10 cellular contexts compared by ENCODE assay signal in the genomic region with DNA sequence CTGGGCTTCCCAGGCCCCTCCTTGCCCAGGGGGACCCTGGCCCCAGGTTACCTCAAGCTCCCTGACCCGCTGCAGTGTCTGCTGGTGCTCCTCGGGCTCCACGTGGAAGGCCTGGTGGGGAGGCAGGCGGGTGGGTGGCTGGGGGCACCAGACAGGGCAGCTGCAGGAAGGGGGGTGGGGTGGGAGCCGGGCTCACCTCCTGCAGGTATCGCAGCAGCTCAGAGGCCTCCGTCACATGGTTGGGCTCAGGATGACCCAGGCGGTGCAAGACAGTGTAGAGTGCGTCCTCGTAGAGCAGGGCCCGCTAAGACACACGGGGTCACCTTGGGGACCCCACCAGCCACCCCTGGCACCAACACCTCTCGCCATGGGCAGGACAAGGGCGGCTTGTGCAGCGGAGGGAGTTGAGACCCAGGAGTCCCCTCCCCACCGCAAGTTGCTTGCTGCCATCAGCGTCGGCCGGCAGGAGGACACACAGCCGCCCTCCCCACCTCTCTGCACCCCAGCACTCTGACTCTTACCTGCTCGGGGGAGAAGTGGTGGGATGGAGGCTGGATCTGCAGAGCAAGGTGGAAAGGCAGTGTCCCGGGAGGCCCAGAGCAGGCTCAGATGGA. TPM values are rescaled to one million over a fixed set of nuclear protein-coding genes. Genes with fewer than 3 reads are reported as not detected.
DNase-seq lines count a peak whose midpoint lies in the region; ATAC-seq, FAIRE-seq and TF ChIP-seq lines count a peak whose summit lies in the region.
"Had no signal": no experiment of that assay in that cellular context is flagged by ENCODE, and none has a peak within 500 bp of the region (broad histone marks: within the 10 kb centered on the region; RNA-seq: fewer than 3 reads in every experiment).

No MANE protein-coding gene starts in this region.

- peak; percentile 51 for DNase-seq in activated CD4-positive, CD25-positive, alpha-beta regulatory T cell treated with anti-CD3 and anti-CD28 coated beads, Interleukin-2, amount 50 U/mL, for 72 hours
- DNase-seq in H1 (ENCODE audit: low read depth in 1 of 2, low spot score in 2 of 2) (no peak), spleen (peak; percentile 85), D721Med (ENCODE audit: insufficient read length, low spot score) (no peak), NCI-H526 treated with DMSO at 0.1 percent for 48 hours (lab: John Stamatoyannopoulos, UW) (no peak)
- DNase-seq: mesendoderm, NCI-H1417 had no signal

- peaks cover 2 to 3% of the 10 kb centered on the region in 2 experiments for H4K20me1 ChIP-seq in H1 (replicated peaks in 1 of 2; ENCODE audit: control insufficient read depth in 1 of 2, insufficient read depth in 2 of 2, low read length in 2 of 2)

- H3K27me3 ChIP-seq in H1 (replicated peaks in 1 of 4; ENCODE audit: control insufficient read depth in 3 of 4, extremely low read depth in 1 of 4, insufficient read depth in 3 of 4, low read length in 3 of 4) (no peaks in the 10 kb centered on the region), spleen (replicated peaks in 1 of 7) (no peaks in the 10 kb centered on the region)

- H3K4me1 ChIP-seq in H1 (replicated peaks in 1 of 4; ENCODE audit: control insufficient read depth in 3 of 4, insufficient read depth in 4 of 4, low read length in 3 of 4) = peaks cover 0 to 8% (median 6%) of the 10 kb centered on the region in 4 experiments; a peak in 4 of 7 replicates
- peaks cover 45 to 100% (median 76%) of the 10 kb centered on the region in 6 donors for H3K4me1 ChIP-seq in spleen

- TF ChIP-seq EP300 in H1 (IDR thresholded peaks at IDR 0.05; ENCODE audit: borderline replicate concordance in 1 of 2, low read depth in 2 of 2, low read length in 2 of 2) = no peak

- H3K18ac ChIP-seq in H1 (ENCODE audit: extremely low read depth, low read length) = no peak overlapping the region

- no peak overlapping the region for H2BK20ac ChIP-seq in H1 (ENCODE audit: low read length)

- H3K9me3 ChIP-seq in H1 (ENCODE audit: insufficient read depth in 2 of 2, low read depth in 1 of 2, low read length in 1 of 2) (no peaks in the 10 kb centered on the region), spleen (no peaks in the 10 kb centered on the region)

- no peak overlapping the region for H2BK15ac ChIP-seq in H1 (ENCODE audit: low read length)

- no peaks in the 10 kb centered on the region for H3K79me2 ChIP-seq in H1 (ENCODE audit: control insufficient read depth in 1 of 2, insufficient read depth in 2 of 2, low read length in 2 of 2)

- CTCF ChIA-PET in H1 (lab: Charles Lee; ENCODE audit: partially characterized antibody) = interaction anchor here (1.3 to 27.2 kb wide), 3 partner anchors 10 to 16 kb away, joined by 3 to 563 read pairs (median 162); partner anchors contain the start of gene WBP2

- H3K14ac ChIP-seq in H1 (ENCODE audit: insufficient read length) = no peak overlapping the region

- no peaks in the 10 kb centered on the region for H3K79me1 ChIP-seq in H1 (ENCODE audit: low read depth, low read length)

- H3K56ac ChIP-seq in H1 (replicated peaks; ENCODE audit: insufficient read length, low read depth, low read length) = no peak overlapping the region

- H3K4me2 ChIP-seq in H1 (ENCODE audit: insufficient read depth in 1 of 2, low read depth in 2 of 2, low read length in 2 of 2) = no peak overlapping the region
- H3K4me2 ChIP-seq: GM23338 had no signal

- no peak overlapping the region for H4K91ac ChIP-seq in H1 (replicated peaks; ENCODE audit: insufficient read length, low read length)

- intact Hi-C loops in spleen (cut with DNase I; ENCODE audit: low total_unique reads) = no loop called here

- H3K9ac ChIP-seq in H1 (replicated peaks in 1 of 4; ENCODE audit: extremely low read depth in 1 of 4, low read depth in 3 of 4, low read length in 3 of 4) = no peak overlapping the region

- H2BK120ac ChIP-seq in H1 (replicated peaks; ENCODE audit: low read depth, low read length) = no peak overlapping the region

- no peak overlapping the region for H3K27ac ChIP-seq in H1 (ENCODE audit: low read depth, low read length)
- H3K27ac ChIP-seq in spleen = peak overlapping the region; percentile 57 to 98 (median 96)

- peak overlapping the region; percentile 51; the same call in 1 of the 2 replicates for H4K8ac ChIP-seq in H1 (ENCODE audit: extremely low read depth, insufficient read depth, low read length)

- no peak overlapping the region for H4K5ac ChIP-seq in H1 (ENCODE audit: insufficient read length, low read depth, low read length)

- no peak overlapping the region for H2BK12ac ChIP-seq in H1 (ENCODE audit: low read depth, low read length)

- H2BK5ac ChIP-seq in H1 (ENCODE audit: low read depth, low read length) = no peak overlapping the region

- WGBS in H1 (ENCODE audit: extremely low coverage in 1 of 2, insufficient coverage in 1 of 2, insufficient read length in 1 of 2, insufficient replicate concordance in 2 of 2, low coverage in 1 of 2, low lambda C conversion rate in 2 of 2, missing lambda C conversion rate in 1 of 2), 2 experiments = 94% methylated on average over 15 of the region's 22 CpGs; no CpG with 5 or more reads in 1 of the 2 experiments
- WGBS in spleen, 5 donors = 0 to 60% (median 37%) methylated on average over 1 to 22 of the region's 22 CpGs

- POLR2A ChIA-PET in H1 (lab: Charles Lee; ENCODE audit: partially characterized antibody) = interaction anchor here (4.2 kb wide), 1 partner anchor 10 kb away, joined by 36 read pairs; no protein-coding TSS in a partner anchor

- no peak for ATAC-seq in GM18498 (IDR thresholded peaks at IDR 0.05; ENCODE audit: unreplicated experiment)
- ATAC-seq: GM23338 had no signal

- TF ChIP-seq RAD21 in H1 (IDR thresholded peaks at IDR 0.05 in 1 of 2, conservative IDR thresholded peaks at IDR 0.05 in 1 of 2; ENCODE audit: low read depth in 2 of 2, low read length in 2 of 2) = no peak

- H3K23me2 ChIP-seq in H1 (ENCODE audit: low read depth, low read length) = no peaks in the 10 kb centered on the region

- peaks cover 2 to 16% (median 15%) of the 10 kb centered on the region in 4 experiments; a peak in 6 of 8 replicates for H3K36me3 ChIP-seq in H1 (ENCODE audit: control insufficient read depth in 2 of 4, insufficient read depth in 4 of 4, low read length in 3 of 4)
- H3K36me3 ChIP-seq in spleen = peaks cover 2 to 76% (median 55%) of the 10 kb centered on the region in 6 donors

- no peak overlapping the region for H2AK5ac ChIP-seq in H1 (ENCODE audit: low read depth, low read length)

- no peak for FAIRE-seq in H1 (lab: Jason Lieb, UNC)
- FAIRE-seq in D721Med (lab: Jason Lieb, UNC) = no peak

- TF ChIP-seq CTCF in GM12875 (IDR thresholded peaks at IDR 0.05; ENCODE audit: borderline replicate concordance, insufficient read depth, low read depth, low read length) = peak; percentile 21; the same call in 1 of the 2 replicates
- no peak for TF ChIP-seq CTCF in H1 (IDR thresholded peaks at IDR 0.05; ENCODE audit: control extremely low read depth in 1 of 3, insufficient read depth in 1 of 3, low read depth in 1 of 3, low read length in 3 of 3)
- peak in 1 of 11 experiments; percentile 15 for TF ChIP-seq CTCF in spleen (IDR thresholded peaks at IDR 0.05 in 8 of 11, conservative IDR thresholded peaks at IDR 0.05 in 3 of 11)
- TF ChIP-seq CTCF in D721Med (IDR thresholded peaks at IDR 0.05; ENCODE audit: insufficient read depth, missing control alignments) = no peak

- H3K23ac ChIP-seq in H1 (ENCODE audit: insufficient read length) = no peak overlapping the region

- TF ChIP-seq POLR2A in H1 (IDR thresholded peaks at IDR 0.05; ENCODE audit: control extremely low read depth in 1 of 2, low read depth in 2 of 2, low read length in 2 of 2) = no peak
- TF ChIP-seq POLR2A in spleen (IDR thresholded peaks at IDR 0.05) = no peak

- H3K4ac ChIP-seq in H1 (replicated peaks; ENCODE audit: insufficient read length, low read depth, low read length) = no peak overlapping the region

- peak overlapping the region; percentile 56 for H3K4me3 ChIP-seq in GM12875 (ENCODE audit: low read depth, low read length)
- no peak overlapping the region for H3K4me3 ChIP-seq in H1 (ENCODE audit: extremely low read depth in 1 of 4, insufficient read depth in 2 of 4, low read depth in 3 of 4, low read length in 4 of 4)
- peak overlapping the region; percentile 35 to 80 (median 58) for H3K4me3 ChIP-seq in spleen
- H3K4me3 ChIP-seq: GM23338 had no signal

- no peak overlapping the region for H2AFZ ChIP-seq in H1 (ENCODE audit: low read length)
- H2AFZ ChIP-seq: GM23338 had no signal

RNA-seq across cellular contexts. Expression of gene UNC13D, which starts 1.1 kb away (rescaled TPM):
- 7.5 and 8.4 TPM in 2 replicates for total RNA-seq in H1 (2021; fragmentation: NEBNext Ultra II Directional; extraction: Animal tissue kit (Norgen Biotek cat#: 25700))
- 3.6 and 5.2 TPM in 2 replicates for polyA plus RNA-seq in H1 (2011; rRNA removed)
- 77.7 TPM for polyA plus RNA-seq in H1 (2011; cell fraction: cytosol; rRNA removed)
- polyA plus RNA-seq in H1 (2011; cell fraction: nucleus; rRNA removed) = 15.5 TPM
- polyA plus RNA-seq in H1 (2012, experiment 1 of 2) = 4.1 to 10.3 TPM (median 7.8 TPM) in 4 replicates
- 1.9 TPM for polyA plus RNA-seq in H1 (2012, experiment 2 of 2)
- polyA plus RNA-seq in H1 (2013, experiment 1 of 2) = 3.7 TPM
- 4.2 TPM for polyA plus RNA-seq in H1 (2013, experiment 2 of 2)
- polyA minus RNA-seq in H1 (2011; rRNA and poly(A)+ RNA removed) = 1.9 and 2.0 TPM in 2 replicates
- polyA minus RNA-seq in H1 (2011; cell fraction: cytosol; rRNA and poly(A)+ RNA removed) = 3.7 TPM
- 3.7 TPM for polyA minus RNA-seq in H1 (2011; cell fraction: nucleus; rRNA and poly(A)+ RNA removed)
- 100 to 1,000 TPM in 6 of 7 donors, 10 to 100 TPM in 1; 87.1 to 187 (median 129) TPM for total RNA-seq in spleen
- 10 to 100 TPM; 36.4 to 86.1 (median 53.0) TPM for polyA plus RNA-seq in spleen

RNA-seq across cellular contexts. Expression of gene WBP2, which starts 12.1 kb away (rescaled TPM):
- total RNA-seq in H1 (2021; fragmentation: NEBNext Ultra II Directional; extraction: Animal tissue kit (Norgen Biotek cat#: 25700)) = 61.8 and 71.2 TPM in 2 replicates
- polyA plus RNA-seq in H1 (2011; rRNA removed) (48.2 and 72.0 TPM in 2 replicates), spleen (100 to 1,000 TPM in 1 of 3 donors, 10 to 100 TPM in 2; 70.2 to 104 (median 74.1) TPM)
- 19.9 TPM for polyA plus RNA-seq in H1 (2011; cell fraction: cytosol; rRNA removed)
- 66.9 TPM for polyA plus RNA-seq in H1 (2011; cell fraction: nucleus; rRNA removed)
- 66.8 to 74.2 TPM (median 69.2 TPM) in 4 replicates for polyA plus RNA-seq in H1 (2012, experiment 1 of 2)
- polyA plus RNA-seq in H1 (2012, experiment 2 of 2) = 67.1 TPM
- polyA plus RNA-seq in H1 (2013, experiment 1 of 2) = 61.6 TPM
- polyA plus RNA-seq in H1 (2013, experiment 2 of 2) = 60.1 TPM
- 29.7 and 44.3 TPM in 2 replicates for polyA minus RNA-seq in H1 (2011; rRNA and poly(A)+ RNA removed)
- 31.1 TPM for polyA minus RNA-seq in H1 (2011; cell fraction: cytosol; rRNA and poly(A)+ RNA removed)
- 30.8 TPM for polyA minus RNA-seq in H1 (2011; cell fraction: nucleus; rRNA and poly(A)+ RNA removed)
- total RNA-seq in spleen = 100 to 1,000 TPM in 4 of 7 donors, 10 to 100 TPM in 3; 46.7 to 144 (median 125) TPM

RNA-seq across cellular contexts. Expression of gene TRIM47, which starts 35.3 kb away (rescaled TPM):
- total RNA-seq in H1 (2021; fragmentation: NEBNext Ultra II Directional; extraction: Animal tissue kit (Norgen Biotek cat#: 25700)) = 5.1 and 6.4 TPM in 2 replicates
- polyA plus RNA-seq in H1 (2011; rRNA removed) (6.3 and 11.6 TPM in 2 replicates), spleen (10 to 100 TPM; 28.1 to 42.0 (median 28.4) TPM)
- polyA plus RNA-seq in H1 (2011; cell fraction: cytosol; rRNA removed) = 6.2 TPM
- polyA plus RNA-seq in H1 (2011; cell fraction: nucleus; rRNA removed) = 12.1 TPM
- 5.0 to 8.3 TPM (median 5.5 TPM) in 4 replicates for polyA plus RNA-seq in H1 (2012, experiment 1 of 2)
- 5.4 TPM for polyA plus RNA-seq in H1 (2012, experiment 2 of 2)
- polyA plus RNA-seq in H1 (2013, experiment 1 of 2) = 5.7 TPM
- polyA plus RNA-seq in H1 (2013, experiment 2 of 2) = 6.1 TPM
- 2.6 and 3.7 TPM in 2 replicates for polyA minus RNA-seq in H1 (2011; rRNA and poly(A)+ RNA removed)
- polyA minus RNA-seq in H1 (2011; cell fraction: cytosol; rRNA and poly(A)+ RNA removed) = 5.0 TPM
- polyA minus RNA-seq in H1 (2011; cell fraction: nucleus; rRNA and poly(A)+ RNA removed) = 6.2 TPM
- total RNA-seq in spleen = 10 to 100 TPM; 30.8 to 73.8 (median 38.5) TPM

RNA-seq across cellular contexts. Expression of gene TRIM65, which starts 53.7 kb away (rescaled TPM):
- total RNA-seq in H1 (2021; fragmentation: NEBNext Ultra II Directional; extraction: Animal tissue kit (Norgen Biotek cat#: 25700)) = 47.7 and 48.6 TPM in 2 replicates
- polyA plus RNA-seq in H1 (2011; rRNA removed) (21.2 and 25.6 TPM in 2 replicates), spleen (10 to 100 TPM in 2 of 3 donors, 1 to 10 TPM in 1; 9.0 to 28.2 (median 11.6) TPM)
- polyA plus RNA-seq in H1 (2011; cell fraction: cytosol; rRNA removed) = 24.5 TPM
- polyA plus RNA-seq in H1 (2011; cell fraction: nucleus; rRNA removed) = 26.6 TPM
- 30.2 to 35.1 TPM (median 31.2 TPM) in 4 replicates for polyA plus RNA-seq in H1 (2012, experiment 1 of 2)
- 28.8 TPM for polyA plus RNA-seq in H1 (2012, experiment 2 of 2)
- polyA plus RNA-seq in H1 (2013, experiment 1 of 2) = 23.2 TPM
- 22.1 TPM for polyA plus RNA-seq in H1 (2013, experiment 2 of 2)
- polyA minus RNA-seq in H1 (2011; rRNA and poly(A)+ RNA removed) = 9.4 and 9.6 TPM in 2 replicates
- polyA minus RNA-seq in H1 (2011; cell fraction: cytosol; rRNA and poly(A)+ RNA removed) = 17.1 TPM
- polyA minus RNA-seq in H1 (2011; cell fraction: nucleus; rRNA and poly(A)+ RNA removed) = 16.2 TPM
- 10 to 100 TPM; 20.0 to 26.5 (median 23.5) TPM for total RNA-seq in spleen

RNA-seq across cellular contexts. Expression of gene UNK, which starts 58.5 kb away (rescaled TPM):
- 33.0 and 33.3 TPM in 2 replicates for total RNA-seq in H1 (2021; fragmentation: NEBNext Ultra II Directional; extraction: Animal tissue kit (Norgen Biotek cat#: 25700))
- 24.2 and 28.9 TPM in 2 replicates for polyA plus RNA-seq in H1 (2011; rRNA removed)
- 25.1 TPM for polyA plus RNA-seq in H1 (2011; cell fraction: cytosol; rRNA removed)
- polyA plus RNA-seq in H1 (2011; cell fraction: nucleus; rRNA removed) = 45.5 TPM
- polyA plus RNA-seq in H1 (2012, experiment 1 of 2) = 22.6 to 27.0 TPM (median 24.8 TPM) in 4 replicates
- polyA plus RNA-seq in H1 (2012, experiment 2 of 2) = 14.6 TPM
- polyA plus RNA-seq in H1 (2013, experiment 1 of 2) = 19.3 TPM
- 19.1 TPM for polyA plus RNA-seq in H1 (2013, experiment 2 of 2)
- polyA minus RNA-seq in H1 (2011; rRNA and poly(A)+ RNA removed) = 52.1 and 62.7 TPM in 2 replicates
- 38.1 TPM for polyA minus RNA-seq in H1 (2011; cell fraction: cytosol; rRNA and poly(A)+ RNA removed)
- 75.4 TPM for polyA minus RNA-seq in H1 (2011; cell fraction: nucleus; rRNA and poly(A)+ RNA removed)
- total RNA-seq in spleen = 10 to 100 TPM; 35.4 to 53.8 (median 48.6) TPM
- polyA plus RNA-seq in spleen = 10 to 100 TPM; 19.0 to 41.9 (median 25.8) TPM

Comparison
In these comparisons a context has a peak if more than half of its experiments do, and no peak if none do; other contexts are left out.
1. H3K4me3 ChIP-seq: peak in GM12875 (single experiment) and spleen (8 of 8); none in H1 (0 of 4).
2. DNase-seq: peak in activated CD4-positive, CD25-positive, alpha-beta regulatory T cell treated with anti-CD3 and anti-CD28 coated beads, Interleukin-2, amount 50 U/mL, for 72 hours (single experiment) and spleen (single experiment); none in H1 (0 of 2), D721Med (single experiment) and NCI-H526 treated with DMSO at 0.1 percent for 48 hours (single experiment).